In genomic region chr9:89576404-89576824, GRCh38 we compare ENCODE assay signal across 8 cellular contexts. TPM values are rescaled to one million over a fixed set of nuclear protein-coding genes. Genes with fewer than 3 reads are reported as not detected.
DNase-seq lines count a peak whose midpoint lies in the region; ATAC-seq, FAIRE-seq and TF ChIP-seq lines count a peak whose summit lies in the region.

No MANE protein-coding gene starts in this region.

- H2AFZ ChIP-seq in OCI-LY3 (ENCODE audit: low read depth, low read length) (no peak overlapping the region), endothelial cell of umbilical vein (ENCODE audit: low read depth, low read length) (no peak overlapping the region)

- CTCF ChIA-PET in endothelial cell of umbilical vein (lab: Charles Lee) = interaction anchor here (0.6 to 4.1 kb wide), 10 partner anchors 12 to 1297 kb away, joined by 3 to 35 read pairs (median 3); no protein-coding TSS in a partner anchor

- H4K20me1 ChIP-seq in OCI-LY3 (ENCODE audit: insufficient read depth, low read length) (no peaks in the 10 kb centered on the region), endothelial cell of umbilical vein (replicated peaks; ENCODE audit: control insufficient read depth, extremely low read depth, insufficient read depth, low read length) (no peaks in the 10 kb centered on the region)

- H3K9ac ChIP-seq in OCI-LY3 (ENCODE audit: low read length) (no peak overlapping the region), endothelial cell of umbilical vein (replicated peaks; ENCODE audit: extremely low read depth, insufficient read depth, low read length) (no peak overlapping the region)

- H3K27ac ChIP-seq in 22Rv1 (no peak overlapping the region), OCI-LY3 (ENCODE audit: low read length) (no peak overlapping the region), endothelial cell of umbilical vein (ENCODE audit: insufficient read depth, low read depth, low read length) (no peak overlapping the region)

- H3K4me2 ChIP-seq in OCI-LY3 (ENCODE audit: low read length) (no peak overlapping the region), endothelial cell of umbilical vein (ENCODE audit: insufficient read depth, low read length) (no peak overlapping the region)

- intact Hi-C loops in endothelial cell of umbilical vein (cut with micrococcal nuclease) (loop anchor here (1.0 to 2.0 kb wide), 2 partner anchors 22 to 1295 kb away; no protein-coding TSS in a partner anchor), posterior vena cava (cut with DNase I) (no loop called here)

- H3K36me3 ChIP-seq in OCI-LY3 (replicated peaks; ENCODE audit: low read depth, low read length) (no peaks in the 10 kb centered on the region), endothelial cell of umbilical vein (ENCODE audit: control insufficient read depth in 2 of 2, extremely low read depth in 1 of 2, insufficient read depth in 2 of 2, low read length in 2 of 2) (no peaks in the 10 kb centered on the region)

- peak; percentile 93 for FAIRE-seq in G401.6 (lab: Jason Lieb, UNC)
- peak; percentile 28 for FAIRE-seq in endothelial cell of umbilical vein (lab: Jason Lieb, UNC)

- no peaks in the 10 kb centered on the region for H3K9me1 ChIP-seq in endothelial cell of umbilical vein (replicated peaks; ENCODE audit: control insufficient read depth, extremely low read depth, insufficient read depth, low read length)

- H3K27ac Mint-ChIP-seq in progenitor cell of endocrine pancreas = no peak overlapping the region

- TF ChIP-seq CTCF in 22Rv1 (IDR thresholded peaks at IDR 0.05) (peak; percentile 87), OCI-LY3 (IDR thresholded peaks at IDR 0.05; ENCODE audit: low read depth, low read length) (peak; percentile 67), endothelial cell of umbilical vein (IDR thresholded peaks at IDR 0.05; ENCODE audit: extremely low read depth in 1 of 2, insufficient read depth in 1 of 2, low read depth in 1 of 2, low read length in 2 of 2) (peak; percentile 33 to 37), progenitor cell of endocrine pancreas (IDR thresholded peaks at IDR 0.05; ENCODE audit: unreplicated experiment) (peak; percentile 90)

- H3K4me3 Mint-ChIP-seq in progenitor cell of endocrine pancreas (ENCODE audit: low read depth) = no peak overlapping the region

- peaks cover 6% of the 10 kb centered on the region for H3K27me3 Mint-ChIP-seq in progenitor cell of endocrine pancreas

- no peaks in the 10 kb centered on the region for H3K4me1 Mint-ChIP-seq in progenitor cell of endocrine pancreas (ENCODE audit: low read depth)

- H3K36me3 Mint-ChIP-seq in progenitor cell of endocrine pancreas (ENCODE audit: insufficient read depth) = no peaks in the 10 kb centered on the region

- BruUV-seq in endothelial cell of umbilical vein (replicated peaks; lab: Mats Ljungman, UMichigan) = no TSS peak

- DNase-seq in endothelial cell of umbilical vein (ENCODE audit: low read depth, low spot score) (peak; percentile 48), progenitor cell of endocrine pancreas (ENCODE audit: low spot score, unreplicated experiment) (no peak), posterior vena cava (ENCODE audit: low spot score) (no peak), AG20443 (ENCODE audit: low spot score) (no peak)

- no peak for ATAC-seq in GM21447 (IDR thresholded peaks at IDR 0.05; ENCODE audit: unreplicated experiment)

- peaks cover 3% of the 10 kb centered on the region for H3K9me3 Mint-ChIP-seq in progenitor cell of endocrine pancreas (ENCODE audit: low read depth)

- H3K27me3 ChIP-seq in OCI-LY3 (ENCODE audit: low read depth, low read length) = peaks cover 52% of the 10 kb centered on the region
- peaks cover 15 to 22% of the 10 kb centered on the region in 2 experiments for H3K27me3 ChIP-seq in endothelial cell of umbilical vein (ENCODE audit: control insufficient read depth in 2 of 2, insufficient read depth in 2 of 2, low read length in 2 of 2)

- H3K79me2 ChIP-seq in OCI-LY3 (ENCODE audit: low read length) (no peaks in the 10 kb centered on the region), endothelial cell of umbilical vein (ENCODE audit: control insufficient read depth, insufficient read depth, low read length) (no peaks in the 10 kb centered on the region)

- dilution Hi-C loops in endothelial cell of umbilical vein (cut with MboI; ENCODE audit: extremely low pct_ligation_motif_present, low sequenced_read_pairs) = no loop called here

- H3K4me1 ChIP-seq in OCI-LY3 (ENCODE audit: low read length) (no peaks in the 10 kb centered on the region), endothelial cell of umbilical vein (ENCODE audit: control insufficient read depth, extremely low read depth, insufficient read depth, low read length) (no peaks in the 10 kb centered on the region)

- H3K4me3 ChIP-seq in OCI-LY3 (ENCODE audit: low read length) = no peak overlapping the region
- no peak overlapping the region for H3K4me3 ChIP-seq in endothelial cell of umbilical vein (replicated peaks in 1 of 3; ENCODE audit: insufficient read depth in 1 of 3, low read depth in 1 of 3, low read length in 3 of 3)

- POLR2A ChIA-PET in endothelial cell of umbilical vein (lab: Charles Lee) = no interaction called here

- no peak for TF ChIP-seq POLR2A in endothelial cell of umbilical vein (IDR thresholded peaks at IDR 0.05; ENCODE audit: low read depth, low read length)

- H3K9me3 ChIP-seq in OCI-LY3 (ENCODE audit: insufficient read depth, low read length) (no peaks in the 10 kb centered on the region), endothelial cell of umbilical vein (replicated peaks; ENCODE audit: control insufficient read depth, insufficient read depth, low read length) (no peaks in the 10 kb centered on the region)

TF ChIP-seq in endothelial cell of umbilical vein, 7 proteins besides CTCF, POLR2A, EP300 and RAD21:
- TF ChIP-seq EZH2 (IDR thresholded peaks at IDR 0.05; ENCODE audit: borderline replicate concordance, low read depth, low read length, severe bottlenecking) = no peak
- TF ChIP-seq MYC (IDR thresholded peaks at IDR 0.05; ENCODE audit: low read depth, low read length) = no peak
- no peak for TF ChIP-seq POLR2AphosphoS5 (IDR thresholded peaks at IDR 0.05; ENCODE audit: insufficient read depth, low read depth, low read length)
- TF ChIP-seq MAX (IDR thresholded peaks at IDR 0.05; ENCODE audit: insufficient read depth, insufficient read length) = no peak
- no peak for TF ChIP-seq JUN (IDR thresholded peaks at IDR 0.05; ENCODE audit: borderline replicate concordance, insufficient read depth, insufficient read length, low read depth)
- TF ChIP-seq FOS (IDR thresholded peaks at IDR 0.05; ENCODE audit: borderline replicate concordance, insufficient read depth, low read length) = no peak
- no peak for TF ChIP-seq GATA2 (IDR thresholded peaks at IDR 0.05; ENCODE audit: insufficient read depth, insufficient read length, low read depth, low read length)
TF ChIP-seq in endothelial cell of umbilical vein: peak in this region for 0.

RNA-seq across cellular contexts. Expression of gene GADD45G, which starts 28.4 kb away (rescaled TPM):
- total RNA-seq in endothelial cell of umbilical vein (0.64 and 1.0 TPM in 2 replicates), progenitor cell of endocrine pancreas (1.8 and 1.9 TPM in 2 replicates), posterior vena cava (10 to 100 TPM in 1 of 2 donors, 1 to 10 TPM in 1; 9.2 to 20.7 TPM)
- 0.44 and 0.46 TPM in 2 replicates for polyA plus RNA-seq in endothelial cell of umbilical vein
- 0.22 and 0.28 TPM in 2 replicates for polyA plus RNA-seq in endothelial cell of umbilical vein (2011; cell fraction: cytosol; rRNA removed)
- polyA plus RNA-seq in endothelial cell of umbilical vein (2011; cell fraction: nucleus; rRNA removed) = 0.14 and 0.37 TPM in 2 replicates
- polyA plus RNA-seq in endothelial cell of umbilical vein (2012) = 0.27 TPM in 2 replicates
- polyA minus RNA-seq in endothelial cell of umbilical vein = not detected in 2 replicates
- polyA minus RNA-seq in endothelial cell of umbilical vein (2011; cell fraction: cytosol; rRNA and poly(A)+ RNA removed) = not detected
- 0.48 TPM in 1 of 2 replicates, not detected in the other for polyA minus RNA-seq in endothelial cell of umbilical vein (2011; cell fraction: nucleus; rRNA and poly(A)+ RNA removed)

Comparison
In these comparisons a context has a peak if more than half of its experiments do, and no peak if none do; other contexts are left out.
1. CTCF ChIP-seq: peak in every context shown above with its lines; median percentile 90 in progenitor cell of endocrine pancreas; 87 in 22Rv1; 67 in OCI-LY3; 35 in endothelial cell of umbilical vein.